Comparison of ENCODE assay signal across 9 cellular contexts in genomic region chr1:19463204-19463803, GRCh38. TPM values are rescaled to one million over a fixed set of nuclear protein-coding genes. Genes with fewer than 3 reads are reported as not detected.
DNase-seq lines count a peak whose midpoint lies in the region; ATAC-seq lines count a peak whose summit lies in the region.
"Had no signal": no experiment of that assay in that cellular context is flagged by ENCODE, and none has a peak within 500 bp of the region (broad histone marks: within the 10 kb centered on the region; RNA-seq: fewer than 3 reads in every experiment).

No MANE protein-coding gene starts in this region.

- no peak overlapping the region for H3K14ac ChIP-seq in trophoblast cell (ENCODE audit: low read length)

- no CpG with 5 or more reads among the region's 4 CpGs for WGBS in trophoblast cell (ENCODE audit: extremely low coverage, insufficient coverage, insufficient read length)

- H3K4me3 ChIP-seq in trophoblast cell (ENCODE audit: low read depth, low read length) = no peak overlapping the region
- H3K4me3 ChIP-seq in HAP-1 = no peak overlapping the region
- H3K4me3 ChIP-seq: GM23248 had no signal

- peak; percentile 59 to 63 for DNase-seq in activated T-cell treated with anti-CD3 and anti-CD28 coated beads, Interleukin-2, amount 50 U/mL, for 72 hours
- no peak for DNase-seq in trophoblast cell
- no peak for DNase-seq in NCI-H1105 (lab: John Stamatoyannopoulos, UW)
- no peak for DNase-seq in NCI-H748 (lab: John Stamatoyannopoulos, UW; ENCODE audit: unreplicated experiment)
- DNase-seq in HAP-1 (ENCODE audit: low spot score in 2 of 2) = no peak
- DNase-seq in NCI-H187 (lab: John Stamatoyannopoulos, UW) = no peak
- DNase-seq: GM23248 had no signal

- H3K4me2 ChIP-seq in trophoblast cell (ENCODE audit: low read length) = no peak overlapping the region

- ATAC-seq in GM19043 (IDR thresholded peaks at IDR 0.05; ENCODE audit: low read depth, unreplicated experiment) (peak; percentile 60), HG03108 (IDR thresholded peaks at IDR 0.05; ENCODE audit: unreplicated experiment) (peak; percentile 58)
- ATAC-seq in activated T-cell treated with anti-CD3 and anti-CD28 coated beads, Interleukin-2, amount 50 U/mL, for 72 hours (replicated peaks in 1 of 2) = peak; percentile 61 to 63

- H2AFZ ChIP-seq in trophoblast cell (ENCODE audit: insufficient read depth, low read length, poor library complexity) = no peak overlapping the region
- H2AFZ ChIP-seq: GM23248 had no signal

- H3K36me3 ChIP-seq in trophoblast cell (ENCODE audit: control insufficient read depth in 1 of 2, insufficient read depth in 2 of 2, low read length in 2 of 2) = peaks cover 6% of the 10 kb centered on the region in 2 experiments
- peaks cover 2% of the 10 kb centered on the region for H3K36me3 ChIP-seq in HAP-1 (replicated peaks)

- H3K23ac ChIP-seq in trophoblast cell (ENCODE audit: low read length) = no peak overlapping the region

- H3K4me1 ChIP-seq in trophoblast cell (ENCODE audit: control insufficient read depth in 1 of 2, insufficient read depth in 2 of 2, low read length in 2 of 2) = peaks cover 0 to 2% of the 10 kb centered on the region in 2 experiments
- H3K4me1 ChIP-seq in HAP-1 = peaks cover 11% of the 10 kb centered on the region

- H3K9me3 Mint-ChIP-seq in activated T-cell treated with anti-CD3 and anti-CD28 coated beads, Interleukin-2, amount 50 U/mL, for 72 hours = peaks cover 0 to 2% of the 10 kb centered on the region in 2 donors

- no peak overlapping the region for H2BK120ac ChIP-seq in trophoblast cell (ENCODE audit: insufficient read depth, low read length, poor library complexity)

- H3K36me3 Mint-ChIP-seq in activated T-cell treated with anti-CD3 and anti-CD28 coated beads, Interleukin-2, amount 50 U/mL, for 72 hours (ENCODE audit: insufficient read depth in 2 of 2) = peaks cover 3 to 16% of the 10 kb centered on the region in 2 donors

- H4K8ac ChIP-seq in trophoblast cell (ENCODE audit: low read depth, low read length) = no peak overlapping the region

- in situ Hi-C loops in HAP-1 (cut with MboI; ENCODE audit: low sequenced_read_pairs) = no loop called here

- peak overlapping the region; percentile 88 for H3K4ac ChIP-seq in trophoblast cell (ENCODE audit: low read depth, low read length)

- peaks cover 44% of the 10 kb centered on the region for H3K79me2 ChIP-seq in trophoblast cell (ENCODE audit: control insufficient read depth, insufficient read depth, low read length, poor library complexity)

- H3K27me3 ChIP-seq in trophoblast cell (ENCODE audit: insufficient read depth, low read length) (no peaks in the 10 kb centered on the region), HAP-1 (ENCODE audit: low read depth) (no peaks in the 10 kb centered on the region)

- peaks cover 95% of the 10 kb centered on the region for H3K4me1 Mint-ChIP-seq in activated T-cell treated with anti-CD3 and anti-CD28 coated beads, Interleukin-2, amount 50 U/mL, for 72 hours (ENCODE audit: low read depth)

- no peak overlapping the region for H3K27ac ChIP-seq in trophoblast cell (ENCODE audit: low read depth, low read length)
- H3K27ac ChIP-seq: GM23248 had no signal

- no peaks in the 10 kb centered on the region for H3K27me3 Mint-ChIP-seq in activated T-cell treated with anti-CD3 and anti-CD28 coated beads, Interleukin-2, amount 50 U/mL, for 72 hours (ENCODE audit: low read depth)

- H3K4me3 Mint-ChIP-seq in activated T-cell treated with anti-CD3 and anti-CD28 coated beads, Interleukin-2, amount 50 U/mL, for 72 hours = peak overlapping the region; percentile 81 to 94

- no peaks in the 10 kb centered on the region for H3K79me1 ChIP-seq in trophoblast cell (ENCODE audit: low read length)

- H2BK5ac ChIP-seq in trophoblast cell (ENCODE audit: low read depth, low read length, poor library complexity) = no peak overlapping the region

- H4K91ac ChIP-seq in trophoblast cell (ENCODE audit: low read depth, low read length) = no peak overlapping the region

- H3K9me3 ChIP-seq in trophoblast cell (ENCODE audit: insufficient read depth, low read depth, low read length) = peaks cover 3% of the 10 kb centered on the region
- no peaks in the 10 kb centered on the region for H3K9me3 ChIP-seq in HAP-1

- H3K18ac ChIP-seq in trophoblast cell (ENCODE audit: low read length) = no peak overlapping the region

- H3K9ac ChIP-seq in trophoblast cell (ENCODE audit: low read length) = no peak overlapping the region
- H3K9ac ChIP-seq: GM23248 had no signal

- no peak overlapping the region for H4K12ac ChIP-seq in trophoblast cell (ENCODE audit: low read depth, low read length)

- no peak overlapping the region for H2BK12ac ChIP-seq in trophoblast cell (ENCODE audit: low read length)

- peak overlapping the region; percentile 95 for H3K27ac Mint-ChIP-seq in activated T-cell treated with anti-CD3 and anti-CD28 coated beads, Interleukin-2, amount 50 U/mL, for 72 hours

- no peak overlapping the region for H2AK5ac ChIP-seq in trophoblast cell (ENCODE audit: low read length)

RNA-seq across cellular contexts. Expression of gene CAPZB, which starts 22.0 kb away (rescaled TPM):
- 100 to 1,000 TPM; 336 to 373 TPM for total RNA-seq in activated T-cell treated with anti-CD3 and anti-CD28 coated beads, Interleukin-2, amount 50 U/mL, for 72 hours
- polyA plus RNA-seq in trophoblast cell (2013) = 315 and 324 TPM in 2 replicates

Comparison
In these comparisons a context has a peak if more than half of its experiments do, and no peak if none do; other contexts are left out.
1. DNase-seq: peak in activated T-cell treated with anti-CD3 and anti-CD28 coated beads, Interleukin-2, amount 50 U/mL, for 72 hours (2 of 2); none in trophoblast cell (0 of 2), NCI-H1105 (single experiment), NCI-H748 (single experiment), HAP-1 (0 of 2) and NCI-H187 (0 of 2).
2. Peak in every context shown above with its lines, with median percentiles within 50 percentile points of each other: ATAC-seq.